In genomic region chr11:86632499-86633269, GRCh38 we compare ENCODE assay signal across 8 cellular contexts. TPM values are rescaled to one million over a fixed set of nuclear protein-coding genes. Genes with fewer than 3 reads are reported as not detected.
DNase-seq lines count a peak whose midpoint lies in the region; FAIRE-seq and TF ChIP-seq lines count a peak whose summit lies in the region.

No MANE protein-coding gene starts in this region.

- peak overlapping the region; percentile 85 for H3K27ac ChIP-seq in GM23248
- H3K27ac ChIP-seq in PC-9: peak overlapping the region; percentile 74
- H3K27ac ChIP-seq in endothelial cell of umbilical vein (ENCODE audit: insufficient read depth, low read depth, low read length): peak overlapping the region; percentile 83

- WGBS in GM23248 (ENCODE audit: low coverage in 1 of 2, low lambda C conversion rate in 2 of 2, missing lambda C conversion rate in 2 of 2), 2 experiments: 22 to 23% methylated on average over 6 of the region's 6 CpGs

- H3K4me3 Mint-ChIP-seq in Caco-2 (ENCODE audit: unreplicated experiment) (no peak overlapping the region), type B pancreatic cell (no peak overlapping the region)

- CTCF ChIA-PET in Caco-2 (lab: Charles Lee): no interaction called here
- CTCF ChIA-PET in PC-9 (lab: Charles Lee): no interaction called here
- CTCF ChIA-PET in endothelial cell of umbilical vein (lab: Charles Lee): interaction anchor here (1.0 to 1.8 kb wide), 3 partner anchors 12 to 272 kb away, joined by 3 to 7 read pairs (median 4); no protein-coding TSS in a partner anchor

- H3K4me2 ChIP-seq in GM23248 (ENCODE audit: unreplicated experiment): peak overlapping the region; percentile 52
- H3K4me2 ChIP-seq in PC-9: peak overlapping the region; percentile 23
- peak overlapping the region; percentile 18 for H3K4me2 ChIP-seq in endothelial cell of umbilical vein (ENCODE audit: insufficient read depth, low read length)

- no peaks in the 10 kb centered on the region for H3K9me1 ChIP-seq in endothelial cell of umbilical vein (replicated peaks; ENCODE audit: control insufficient read depth, extremely low read depth, insufficient read depth, low read length)

- FAIRE-seq in endothelial cell of umbilical vein (lab: Jason Lieb, UNC): peak; percentile 96

- H3K36me3 Mint-ChIP-seq in Caco-2 (ENCODE audit: insufficient read depth, unreplicated experiment) (no peaks in the 10 kb centered on the region), type B pancreatic cell (no peaks in the 10 kb centered on the region)

- no TSS peak for BruUV-seq in Caco-2 (replicated peaks; lab: Mats Ljungman, UMichigan)
- BruUV-seq in PC-9 (replicated peaks; lab: Mats Ljungman, UMichigan): no TSS peak
- TSS peak; percentile 69 for BruUV-seq in endothelial cell of umbilical vein (replicated peaks; lab: Mats Ljungman, UMichigan)

- in situ Hi-C loops in GM23248 (cut with MboI): no loop called here
- in situ Hi-C loops in GM13977 (cut with MboI; ENCODE audit: low pct_unique_long_range_greater_than_20kb, low sequenced_read_pairs, unreplicated experiment): no loop called here

- H3K9me3 Mint-ChIP-seq in Caco-2 (ENCODE audit: unreplicated experiment) (no peaks in the 10 kb centered on the region), type B pancreatic cell (no peaks in the 10 kb centered on the region)

- H3K9ac ChIP-seq in GM23248: peak overlapping the region; percentile 65
- peak overlapping the region; percentile 35 for H3K9ac ChIP-seq in endothelial cell of umbilical vein (replicated peaks; ENCODE audit: extremely low read depth, insufficient read depth, low read length)

- H3K36me3 ChIP-seq in Caco-2 (ENCODE audit: control insufficient read depth, insufficient read depth, low read length) (no peaks in the 10 kb centered on the region), GM23248 (ENCODE audit: low read depth) (no peaks in the 10 kb centered on the region), PC-9 (ENCODE audit: low read depth) (no peaks in the 10 kb centered on the region), endothelial cell of umbilical vein (ENCODE audit: control insufficient read depth in 2 of 2, extremely low read depth in 1 of 2, insufficient read depth in 2 of 2, low read length in 2 of 2) (peaks cover 0 to 3% of the 10 kb centered on the region in 2 experiments)

- peak; percentile 60 to 69 for DNase-seq in Caco-2
- peak; percentile 99 for DNase-seq in GM23248
- peak; percentile 83 to 96 for DNase-seq in PC-9
- DNase-seq in endothelial cell of umbilical vein (ENCODE audit: low read depth, low spot score): peak; percentile 96
- DNase-seq in renal cortical epithelial cell (ENCODE audit: low read depth): peak; percentile 96
- no peak for DNase-seq in GM13977 (ENCODE audit: low spot score)
- no peak for DNase-seq in NCI-H82 treated with DMSO at 0.1 percent for 48 hours (lab: John Stamatoyannopoulos, UW; ENCODE audit: unreplicated experiment)
- no peak for DNase-seq in type B pancreatic cell (ENCODE audit: extremely low spot score, unreplicated experiment)

- intact Hi-C loops in Caco-2 (cut with micrococcal nuclease; ENCODE audit: unreplicated experiment): loop anchor here (1.0 kb wide), 2 partner anchors 170 to 186 kb away; no protein-coding TSS in a partner anchor
- intact Hi-C loops in PC-9 (cut with micrococcal nuclease; ENCODE audit: unreplicated experiment): loop anchor here (1.0 kb wide), 4 partner anchors 111 to 186 kb away; no protein-coding TSS in a partner anchor
- intact Hi-C loops in endothelial cell of umbilical vein (cut with micrococcal nuclease): loop anchor here (1.0 to 2.0 kb wide), 8 partner anchors 24 to 186 kb away; partner anchors contain the start of gene ME3

- no peaks in the 10 kb centered on the region for H3K4me1 Mint-ChIP-seq in Caco-2 (ENCODE audit: low read depth, unreplicated experiment)
- H3K4me1 Mint-ChIP-seq in type B pancreatic cell (ENCODE audit: unreplicated experiment): peaks cover 8% of the 10 kb centered on the region

- TF ChIP-seq CTCF in Caco-2 (IDR thresholded peaks at IDR 0.05; ENCODE audit: insufficient read depth in 1 of 2, low read depth in 1 of 2, low read length in 1 of 2, severe bottlenecking in 1 of 2, unreplicated experiment in 1 of 2) (peak; percentile 26 to 51), PC-9 (conservative IDR thresholded peaks at IDR 0.05) (peak; percentile 52), endothelial cell of umbilical vein (IDR thresholded peaks at IDR 0.05; ENCODE audit: extremely low read depth in 1 of 2, insufficient read depth in 1 of 2, low read depth in 1 of 2, low read length in 2 of 2) (peak in 1 of 2 donors; percentile 55), GM13977 (IDR thresholded peaks at IDR 0.05; ENCODE audit: extremely low read depth, insufficient read depth, missing control alignments) (no peak), type B pancreatic cell (conservative IDR thresholded peaks at IDR 0.05) (no peak)

- H3K4me1 ChIP-seq in Caco-2 (peaks cover 10% of the 10 kb centered on the region), GM23248 (ENCODE audit: insufficient read depth) (peaks cover 39% of the 10 kb centered on the region), PC-9 (replicated peaks; ENCODE audit: insufficient read depth) (peaks cover 19% of the 10 kb centered on the region), endothelial cell of umbilical vein (ENCODE audit: control insufficient read depth, extremely low read depth, insufficient read depth, low read length) (peaks cover 19% of the 10 kb centered on the region)

- POLR2A ChIA-PET in Caco-2 (lab: Charles Lee): no interaction called here
- POLR2A ChIA-PET in PC-9 (lab: Charles Lee; ENCODE audit: unreplicated experiment): no interaction called here
- POLR2A ChIA-PET in endothelial cell of umbilical vein (lab: Charles Lee): no interaction called here

- H3K27ac Mint-ChIP-seq in Caco-2 (ENCODE audit: unreplicated experiment) (no peak overlapping the region), type B pancreatic cell (no peak overlapping the region)

- no peaks in the 10 kb centered on the region for H4K20me1 ChIP-seq in GM23248 (ENCODE audit: insufficient read depth)
- no peaks in the 10 kb centered on the region for H4K20me1 ChIP-seq in PC-9 (ENCODE audit: insufficient read depth)
- H4K20me1 ChIP-seq in endothelial cell of umbilical vein (replicated peaks; ENCODE audit: control insufficient read depth, extremely low read depth, insufficient read depth, low read length): no peaks in the 10 kb centered on the region

- TF ChIP-seq POLR2A in endothelial cell of umbilical vein (IDR thresholded peaks at IDR 0.05; ENCODE audit: low read depth, low read length): no peak

- H3K9me2 ChIP-seq in GM23248 (ENCODE audit: insufficient read depth): no peaks in the 10 kb centered on the region
- H3K9me2 ChIP-seq in PC-9 (ENCODE audit: insufficient read depth): no peaks in the 10 kb centered on the region

- H3K4me3 ChIP-seq in Caco-2 (ENCODE audit: low read depth, low read length) (no peak overlapping the region), GM23248 (no peak overlapping the region), PC-9 (no peak overlapping the region), endothelial cell of umbilical vein (replicated peaks in 1 of 3; ENCODE audit: insufficient read depth in 1 of 3, low read depth in 1 of 3, low read length in 3 of 3) (no peak overlapping the region)

- H3K27me3 Mint-ChIP-seq in Caco-2 (ENCODE audit: insufficient read depth, unreplicated experiment) (no peaks in the 10 kb centered on the region), type B pancreatic cell (no peaks in the 10 kb centered on the region)

- dilution Hi-C loops in endothelial cell of umbilical vein (cut with MboI; ENCODE audit: extremely low pct_ligation_motif_present, low sequenced_read_pairs): no loop called here

- H3K79me2 ChIP-seq in GM23248 (ENCODE audit: insufficient read depth) (no peaks in the 10 kb centered on the region), PC-9 (ENCODE audit: low read depth) (no peaks in the 10 kb centered on the region), endothelial cell of umbilical vein (ENCODE audit: control insufficient read depth, insufficient read depth, low read length) (no peaks in the 10 kb centered on the region)

- H3F3A ChIP-seq in GM23248 (ENCODE audit: insufficient read depth) (peaks cover 19% of the 10 kb centered on the region), PC-9 (ENCODE audit: insufficient read depth, low read depth) (peaks cover 18% of the 10 kb centered on the region)

- no peaks in the 10 kb centered on the region for H3K27me3 ChIP-seq in Caco-2 (replicated peaks; ENCODE audit: control insufficient read depth, insufficient read depth, low read length)
- no peaks in the 10 kb centered on the region for H3K27me3 ChIP-seq in GM23248 (replicated peaks; ENCODE audit: insufficient read depth)
- no peaks in the 10 kb centered on the region for H3K27me3 ChIP-seq in PC-9 (ENCODE audit: insufficient read depth, low read depth)
- no peaks in the 10 kb centered on the region for H3K27me3 ChIP-seq in endothelial cell of umbilical vein (ENCODE audit: control insufficient read depth in 2 of 2, insufficient read depth in 2 of 2, low read length in 2 of 2)

- H2AFZ ChIP-seq in GM23248: no peak overlapping the region
- no peak overlapping the region for H2AFZ ChIP-seq in PC-9
- H2AFZ ChIP-seq in endothelial cell of umbilical vein (ENCODE audit: low read depth, low read length): no peak overlapping the region

- no peaks in the 10 kb centered on the region for H3K9me3 ChIP-seq in Caco-2
- no peaks in the 10 kb centered on the region for H3K9me3 ChIP-seq in GM23248 (ENCODE audit: low read depth)
- H3K9me3 ChIP-seq in PC-9 (ENCODE audit: insufficient read depth, low read depth): no peaks in the 10 kb centered on the region
- no peaks in the 10 kb centered on the region for H3K9me3 ChIP-seq in endothelial cell of umbilical vein (replicated peaks; ENCODE audit: control insufficient read depth, insufficient read depth, low read length)

TF ChIP-seq in endothelial cell of umbilical vein, 7 proteins besides CTCF, POLR2A, EP300 and RAD21 (continues in another document):
- TF ChIP-seq JUN (IDR thresholded peaks at IDR 0.05; ENCODE audit: borderline replicate concordance, insufficient read depth, insufficient read length, low read depth) (peak; percentile 97), FOS (IDR thresholded peaks at IDR 0.05; ENCODE audit: borderline replicate concordance, insufficient read depth, low read length) (peak; percentile 100)

RNA-seq across cellular contexts. Expression of gene ME3, which starts 39.7 kb away (rescaled TPM):
- 32.8 and 36.9 TPM in 2 replicates for total RNA-seq in Caco-2 (2022)
- 7.7 and 10.9 TPM in 2 replicates for total RNA-seq in GM23248 (2014; rRNA removed; shearing (Covaris generic))
- 7.5 TPM in 2 replicates for polyA plus RNA-seq in GM23248 (2016; fragmentation: Nextera tagmentation; extraction: Ambion mirVana)
- total RNA-seq in PC-9 (2021): 34.0 and 61.1 TPM in 2 replicates
- total RNA-seq in endothelial cell of umbilical vein: 26.9 and 27.2 TPM in 2 replicates
- polyA plus RNA-seq in endothelial cell of umbilical vein: 30.4 and 36.8 TPM in 2 replicates
- polyA plus RNA-seq in endothelial cell of umbilical vein (2011; cell fraction: cytosol; rRNA removed): 18.5 and 22.6 TPM in 2 replicates
- polyA plus RNA-seq in endothelial cell of umbilical vein (2011; cell fraction: nucleus; rRNA removed): 172 and 174 TPM in 2 replicates
- 20.1 and 20.2 TPM in 2 replicates for polyA plus RNA-seq in endothelial cell of umbilical vein (2012)
- polyA minus RNA-seq in endothelial cell of umbilical vein: 65.4 and 90.5 TPM in 2 replicates
- polyA minus RNA-seq in endothelial cell of umbilical vein (2011; cell fraction: cytosol; rRNA and poly(A)+ RNA removed): 3.4 TPM
- 112 and 126 TPM in 2 replicates for polyA minus RNA-seq in endothelial cell of umbilical vein (2011; cell fraction: nucleus; rRNA and poly(A)+ RNA removed)
- total RNA-seq in renal cortical epithelial cell: 28.8 and 33.0 TPM in 2 replicates
- total RNA-seq in type B pancreatic cell (ENCODE audit: low replicate concordance): 6.5 and 9.7 TPM in 2 replicates

Comparison
In these comparisons a context has a peak if more than half of its experiments do, and no peak if none do; other contexts are left out.
1. DNase-seq: peak in Caco-2 (2 of 2), GM23248 (single experiment), PC-9 (2 of 2), endothelial cell of umbilical vein (single experiment) and renal cortical epithelial cell (single experiment); none in GM13977 (single experiment), NCI-H82 treated with DMSO at 0.1 percent for 48 hours (single experiment) and type B pancreatic cell (single experiment).
2. CTCF ChIP-seq: peak in Caco-2 (2 of 2) and PC-9 (single experiment); none in GM13977 (single experiment) and type B pancreatic cell (single experiment).
3. Peak in every context shown above with its lines, with median percentiles within 50 percentile points of each other: H3K27ac ChIP-seq and H3K4me2 ChIP-seq.